In genomic region chr2:181684454-181685149, GRCh38 we compare ENCODE assay signal across 18 cellular contexts. TPM values are rescaled to one million over a fixed set of nuclear protein-coding genes. Genes with fewer than 3 reads are reported as not detected.
A peak's percentile ranks its signal among the peaks of the same experiment; 100 is the strongest.
DNase-seq lines count a peak whose midpoint lies in the region; ATAC-seq, FAIRE-seq and TF ChIP-seq lines count a peak whose summit lies in the region.
"Had no signal": no experiment of that assay in that cellular context is flagged by ENCODE, and none has a peak within 500 bp of the region (broad histone marks: within the 10 kb centered on the region; RNA-seq: fewer than 3 reads in every experiment).

No MANE protein-coding gene starts in this region.

- no peak for TF ChIP-seq CTCF in GM12878 (IDR thresholded peaks at IDR 0.05 in 2 of 3, conservative IDR thresholded peaks at IDR 0.05 in 1 of 3; ENCODE audit: control insufficient read depth in 2 of 3, extremely low read depth in 1 of 3, insufficient read depth in 1 of 3, low read depth in 3 of 3, low read length in 3 of 3)
- no peak for TF ChIP-seq CTCF in neural cell (IDR thresholded peaks at IDR 0.05; ENCODE audit: poor library complexity, severe bottlenecking)

- H3K27me3 ChIP-seq in GM12878 (replicated peaks in 1 of 2; ENCODE audit: control insufficient read depth in 2 of 2, insufficient read depth in 2 of 2, low read length in 1 of 2) (peaks cover 18 to 37% of the 10 kb centered on the region in 2 experiments), neural cell (ENCODE audit: insufficient read depth, low read depth, low read length) (peaks cover 97% of the 10 kb centered on the region), HAP-1 (ENCODE audit: low read depth) (peaks cover 59% of the 10 kb centered on the region)

- intact Hi-C loops in GM12878 (cut with micrococcal nuclease; ENCODE audit: unreplicated experiment), result no loop called here

- H3K36me3 ChIP-seq in GM12878 (ENCODE audit: control insufficient read depth in 2 of 2, insufficient read depth in 2 of 2, low read length in 1 of 2) (no peaks in the 10 kb centered on the region), neural cell (ENCODE audit: insufficient read depth, low read length) (no peaks in the 10 kb centered on the region), HAP-1 (replicated peaks) (no peaks in the 10 kb centered on the region)

- H3K4me3 ChIP-seq in GM12878 (no peak overlapping the region), neural cell (ENCODE audit: low read length) (peak overlapping the region; percentile 58), HAP-1 (no peak overlapping the region)

- no peaks in the 10 kb centered on the region for H3F3A ChIP-seq in neural cell (ENCODE audit: insufficient read depth, low read length, poor library complexity, severe bottlenecking)

- H2AFZ ChIP-seq in GM12878 (ENCODE audit: control insufficient read depth, low read depth, low read length) (no peak overlapping the region), neural cell (ENCODE audit: low read depth, low read length) (no peak overlapping the region)

- H3K9me3 ChIP-seq in GM12878 (replicated peaks; ENCODE audit: control insufficient read depth, insufficient read depth, low read length) (no peaks in the 10 kb centered on the region; the same call in 2 of the 3 replicates), neural cell (ENCODE audit: low read length) (peaks cover 19% of the 10 kb centered on the region), HAP-1 (peaks cover 2% of the 10 kb centered on the region; the same call in 1 of the 2 replicates)

- RAD21 ChIA-PET in GM12878 (lab: Charles Lee; ENCODE audit: unreplicated experiment), result no interaction called here

- TF ChIP-seq POLR2A in GM12891 (IDR thresholded peaks at IDR 0.05; ENCODE audit: low read depth, low read length) (no peak), GM12878 (IDR thresholded peaks at IDR 0.05; ENCODE audit: low read depth, low read length) (no peak)

- in situ Hi-C loops in GM12878 (cut with MboI) (no loop called here), HAP-1 (cut with MboI; ENCODE audit: low sequenced_read_pairs) (no loop called here)

- POLR2A ChIA-PET in GM12878 (lab: Charles Lee), result no interaction called here

- H4K20me1 ChIP-seq in GM12878 (ENCODE audit: control insufficient read depth, insufficient read depth), result no peaks in the 10 kb centered on the region
- H4K20me1 ChIP-seq in neural cell (ENCODE audit: insufficient read depth), result no peaks in the 10 kb centered on the region

- ATAC-seq in GM12878 (no peak), HG03135 (IDR thresholded peaks at IDR 0.05; ENCODE audit: unreplicated experiment) (no peak), GM21619 (IDR thresholded peaks at IDR 0.05; ENCODE audit: unreplicated experiment) (no peak)

- SMC1A ChIA-PET in GM12878 (lab: Charles Lee; ENCODE audit: uncharacterized antibody, unreplicated experiment), result interaction anchor here (0.5 to 1.4 kb wide), 2 partner anchors 43 to 113 kb away, joined by 3 to 8 read pairs; no protein-coding TSS in a partner anchor

- FAIRE-seq in GM12891 (lab: Jason Lieb, UNC), result peak; percentile 88
- FAIRE-seq in GM12878 (lab: Jason Lieb, UNC), result no peak
- FAIRE-seq: GM12892, small intestine had no signal

- H3K4me2 ChIP-seq in GM12878 (ENCODE audit: control insufficient read depth, insufficient read depth) (no peak overlapping the region), neural cell (ENCODE audit: low read length) (no peak overlapping the region)

- H3K4me1 ChIP-seq in GM12878 (ENCODE audit: control insufficient read depth, insufficient read depth, low read length) (no peaks in the 10 kb centered on the region), HAP-1 (no peaks in the 10 kb centered on the region)

- H3K27ac ChIP-seq in GM12878 (ENCODE audit: control insufficient read depth, insufficient read depth) (no peak overlapping the region), neural cell (ENCODE audit: low read length) (no peak overlapping the region)
- H3K27ac ChIP-seq: 22Rv1, C4-2B had no signal

- H3K79me2 ChIP-seq in GM12878 (ENCODE audit: control insufficient read depth, insufficient read depth, low read length) (no peaks in the 10 kb centered on the region), neural cell (replicated peaks; ENCODE audit: insufficient read depth, low read length) (no peaks in the 10 kb centered on the region)

- DNase-seq in DMS53 (lab: John Stamatoyannopoulos, UW), result peak; percentile 57
- DNase-seq in DMS53 treated with DMSO at 0.1 percent for 48 hours (lab: John Stamatoyannopoulos, UW; ENCODE audit: unreplicated experiment), result no peak
- no peak for DNase-seq in GM12891 (ENCODE audit: insufficient read length, low spot score)
- DNase-seq in GM12878 (ENCODE audit: low read depth, low spot score), result no peak
- no peak for DNase-seq in HAP-1 (ENCODE audit: low spot score in 2 of 2)
- DNase-seq: mammary epithelial cell; NCI-H2029; RPMI8226; stimulated activated naive CD4-positive, alpha-beta T cell treated with Interleukin-2 at 50 U/mL for 16 hours; SW 1271 had no signal

- H3K9me2 ChIP-seq in neural cell (ENCODE audit: insufficient read depth, low read length), result no peaks in the 10 kb centered on the region

- no peak for TF ChIP-seq EP300 in GM12878 (IDR thresholded peaks at IDR 0.05; ENCODE audit: borderline replicate concordance in 1 of 2, control insufficient read depth in 1 of 2, low read depth in 2 of 2, low read length in 2 of 2)
- TF ChIP-seq EP300 in neural cell (conservative IDR thresholded peaks at IDR 0.05; ENCODE audit: poor library complexity, severe bottlenecking), result no peak

- TF ChIP-seq RAD21 in GM12878 (IDR thresholded peaks at IDR 0.05; ENCODE audit: insufficient read depth, low read depth, low read length), result no peak
- no peak for TF ChIP-seq RAD21 in neural cell (conservative IDR thresholded peaks at IDR 0.05)

- no peak overlapping the region for H3K9ac ChIP-seq in GM12878 (ENCODE audit: control insufficient read depth, insufficient read depth, low read length)
- no peak overlapping the region for H3K9ac ChIP-seq in neural cell (ENCODE audit: low read length)

- CTCF ChIA-PET in GM12878 (lab: Yijun Ruan, JAX), result interaction anchor here (0.7 to 1.3 kb wide), 3 partner anchors 12 to 72 kb away, joined by 3 read pairs; no protein-coding TSS in a partner anchor

- WGBS in GM12878 (ENCODE audit: insufficient coverage, insufficient replicate concordance, low lambda C conversion rate, missing lambda C conversion rate), result 52% methylated on average over 26 of the region's 26 CpGs

- BruUV-seq in GM12878 (replicated peaks; lab: Mats Ljungman, UMichigan), result no TSS peak

TF ChIP-seq in GM12891, 5 proteins besides CTCF, POLR2A, EP300 and RAD21 (continues in another document):
- no peak for TF ChIP-seq SPI1 (IDR thresholded peaks at IDR 0.05; ENCODE audit: low read depth, low read length)
- no peak for TF ChIP-seq TAF1 (IDR thresholded peaks at IDR 0.05; ENCODE audit: low read depth, low read length)
- TF ChIP-seq POU2F2 (IDR thresholded peaks at IDR 0.05; ENCODE audit: low read depth, low read length), result no peak

TF ChIP-seq in neural cell, 6 proteins besides CTCF, POLR2A, EP300 and RAD21 (continues in another document):
- no peak for TF ChIP-seq POLR2AphosphoS5 (IDR thresholded peaks at IDR 0.05)
- TF ChIP-seq TAF1 (IDR thresholded peaks at IDR 0.05; ENCODE audit: low read depth), result no peak
- TF ChIP-seq MXI1 (conservative IDR thresholded peaks at IDR 0.05; ENCODE audit: poor library complexity, severe bottlenecking), result no peak
- TF ChIP-seq SMC3 (conservative IDR thresholded peaks at IDR 0.05; ENCODE audit: poor library complexity), result no peak
- TF ChIP-seq EZH2 (IDR thresholded peaks at IDR 0.05; ENCODE audit: borderline replicate concordance, insufficient read depth, low read length, poor library complexity, severe bottlenecking), result no peak

RNA-seq across cellular contexts. Expression of gene NEUROD1, which starts 4.3 kb away (rescaled TPM):
- not detected for polyA plus RNA-seq in GM12891 (2012; ENCODE audit: low read depth, missing spikeins)
- not detected in 2 replicates for total RNA-seq in GM12878 (2013; cell fraction: nucleolus; rRNA removed)
- total RNA-seq in GM12878 (2014; rRNA removed) (not detected in 2 replicates), GM12878 (2014; rRNA removed; fragmentation: Illumina TruSeq; extraction: Trizol) (not detected in 2 replicates), GM12878 (2021) (not detected in 2 replicates)
- polyA plus RNA-seq in GM12878 (2011; ENCODE audit: low read depth), result not detected
- polyA plus RNA-seq in GM12878 (2011; rRNA removed) (not detected in 2 replicates), GM12878 (2014; fragmentation: Illumina TruSeq; extraction: Trizol) (not detected in 2 replicates), GM12878 (2014; fragmentation: Nextera tagmentation; extraction: Ambion mirVana) (not detected), GM12878 (2014; rRNA removed) (not detected in 2 replicates), GM12878 (2016; fragmentation: Nextera tagmentation; extraction: Ambion mirVana) (not detected), neural cell (not detected in 2 replicates)
- not detected in 2 replicates for polyA plus RNA-seq in GM12878 (2011; cell fraction: cytosol; rRNA removed)
- not detected in 2 replicates for polyA plus RNA-seq in GM12878 (2011; cell fraction: nucleus; rRNA removed)
- not detected in 2 replicates for polyA plus RNA-seq in GM12878 (2012)
- not detected in 2 replicates for polyA minus RNA-seq in GM12878 (2011; rRNA and poly(A)+ RNA removed)
- not detected in 2 replicates for polyA minus RNA-seq in GM12878 (2011; cell fraction: cytosol; rRNA and poly(A)+ RNA removed)
- not detected in 2 replicates for polyA minus RNA-seq in GM12878 (2011; cell fraction: nucleus; rRNA and poly(A)+ RNA removed)
- polyA minus RNA-seq in neural cell, result 0.23 TPM in 1 of 2 replicates, not detected in the other
- total RNA-seq: cardiac septum, mammary epithelial cell had no signal
- polyA plus RNA-seq: mammary epithelial cell had no signal

RNA-seq across cellular contexts. Expression of gene CERKL, which starts 27.7 kb away (rescaled TPM):
- polyA plus RNA-seq in GM12891 (2012; ENCODE audit: low read depth, missing spikeins), result 8.3 TPM
- total RNA-seq in GM12878 (2013; cell fraction: nucleolus; rRNA removed), result not detected in 2 replicates
- total RNA-seq in GM12878 (2014; rRNA removed) (0.05 and 0.11 TPM in 2 replicates), GM12878 (2014; rRNA removed; fragmentation: Illumina TruSeq; extraction: Trizol) (0.05 and 0.09 TPM in 2 replicates), GM12878 (2021) (not detected in 2 replicates)
- 6.8 TPM for polyA plus RNA-seq in GM12878 (2011; ENCODE audit: low read depth)
- polyA plus RNA-seq in GM12878 (2011; rRNA removed) (0.22 and 0.37 TPM in 2 replicates), GM12878 (2014; fragmentation: Illumina TruSeq; extraction: Trizol) (not detected in 2 replicates), GM12878 (2014; fragmentation: Nextera tagmentation; extraction: Ambion mirVana) (10 to 100 TPM; 19.1 to 23.0 TPM), GM12878 (2014; rRNA removed) (0.05 TPM in 1 of 2 replicates, not detected in the other), GM12878 (2016; fragmentation: Nextera tagmentation; extraction: Ambion mirVana) (10 to 100 TPM; 11.8 to 13.6 TPM), neural cell (not detected in 2 replicates)
- polyA plus RNA-seq in GM12878 (2011; cell fraction: cytosol; rRNA removed), result 0.12 and 0.15 TPM in 2 replicates
- 0.18 and 0.25 TPM in 2 replicates for polyA plus RNA-seq in GM12878 (2011; cell fraction: nucleus; rRNA removed)
- polyA plus RNA-seq in GM12878 (2012), result 16.5 and 17.4 TPM in 2 replicates
- polyA minus RNA-seq in GM12878 (2011; rRNA and poly(A)+ RNA removed), result 0.29 and 0.41 TPM in 2 replicates
- not detected in 2 replicates for polyA minus RNA-seq in GM12878 (2011; cell fraction: cytosol; rRNA and poly(A)+ RNA removed)
- 0.12 and 0.29 TPM in 2 replicates for polyA minus RNA-seq in GM12878 (2011; cell fraction: nucleus; rRNA and poly(A)+ RNA removed)
- polyA minus RNA-seq in neural cell, result 0.49 TPM in 1 of 2 replicates, not detected in the other
